19 cellular contexts compared by ENCODE assay signal in the genomic region with DNA sequence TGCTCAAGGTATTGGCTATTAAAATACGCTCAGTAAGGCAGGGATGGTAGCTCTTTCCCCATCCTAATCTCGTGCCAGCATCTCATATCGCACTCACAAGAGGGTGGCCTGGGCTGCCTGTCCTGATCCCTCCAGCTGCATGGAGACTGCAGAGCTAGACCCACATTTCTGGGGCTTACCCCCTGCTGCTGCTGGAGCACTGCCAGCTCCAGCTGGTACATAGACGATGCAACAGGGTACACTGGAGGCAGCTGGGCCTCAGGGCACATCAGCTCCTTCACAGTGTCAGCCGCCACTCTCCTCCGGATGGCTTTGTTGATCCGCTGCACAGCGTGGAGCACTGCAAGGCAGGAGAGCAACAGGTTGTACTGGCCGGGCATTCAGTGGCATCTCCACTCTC. TPM values are rescaled to one million over a fixed set of nuclear protein-coding genes. Genes with fewer than 3 reads are reported as not detected.
A peak's percentile ranks its signal among the peaks of the same experiment; 100 is the strongest.
DNase-seq lines count a peak whose midpoint lies in the region; ATAC-seq and TF ChIP-seq lines count a peak whose summit lies in the region.
"Had no signal": no experiment of that assay in that cellular context is flagged by ENCODE, and none has a peak within 500 bp of the region (broad histone marks: within the 10 kb centered on the region; RNA-seq: fewer than 3 reads in every experiment).

No MANE protein-coding gene starts in this region.

- H3K27ac Mint-ChIP-seq in chondrocyte (ENCODE audit: unreplicated experiment) (no peak overlapping the region), progenitor cell of endocrine pancreas (no peak overlapping the region)
- H3K27ac Mint-ChIP-seq: CD8-positive, alpha-beta T cell had no signal

- no peak for TF ChIP-seq CTCF in C4-2B (conservative IDR thresholded peaks at IDR 0.05)
- TF ChIP-seq CTCF in chondrocyte (IDR thresholded peaks at IDR 0.05), result no peak
- TF ChIP-seq CTCF in progenitor cell of endocrine pancreas (IDR thresholded peaks at IDR 0.05; ENCODE audit: unreplicated experiment), result no peak

- ATAC-seq in HG03045 (IDR thresholded peaks at IDR 0.05; ENCODE audit: unreplicated experiment) (no peak), HG02623 (IDR thresholded peaks at IDR 0.05; ENCODE audit: unreplicated experiment) (no peak)
- ATAC-seq: CD8-positive, alpha-beta T cell had no signal

- DNase-seq in DMS 273 (lab: John Stamatoyannopoulos, UW; ENCODE audit: unreplicated experiment) (peak; percentile 30), DMS 273 treated with DMSO at 0.1 percent for 48 hours (lab: John Stamatoyannopoulos, UW) (no peak), NCI-H510A (lab: John Stamatoyannopoulos, UW) (peak; percentile 20), chondrocyte (ENCODE audit: low spot score) (peak; percentile 75), progenitor cell of endocrine pancreas (ENCODE audit: low spot score, unreplicated experiment) (no peak)
- DNase-seq: CD8-positive, alpha-beta T cell; DMS79; NCI-H1105; NCI-H446 treated with DMSO at 0.1 percent for 48 hours; Right ventricle myocardium superior had no signal

- 0 out of 2 replicates have a peak overlapping the region, but pooled peaks have one; percentile 12 for H3K27ac ChIP-seq in C4-2B
- H3K27ac ChIP-seq: 22Rv1, SK-N-MC had no signal

- no peak overlapping the region for H3K4me3 Mint-ChIP-seq in chondrocyte (ENCODE audit: unreplicated experiment)
- no peak overlapping the region for H3K4me3 Mint-ChIP-seq in progenitor cell of endocrine pancreas (ENCODE audit: low read depth)
- H3K4me3 Mint-ChIP-seq: CD8-positive, alpha-beta T cell; IgD-negative memory B cell had no signal

- H3K4me1 Mint-ChIP-seq in chondrocyte (ENCODE audit: low read depth) (peaks cover 4% of the 10 kb centered on the region), progenitor cell of endocrine pancreas (ENCODE audit: low read depth) (no peaks in the 10 kb centered on the region)

- H3K36me3 Mint-ChIP-seq in chondrocyte (ENCODE audit: low read depth), result peaks cover 2% of the 10 kb centered on the region
- peaks cover 10% of the 10 kb centered on the region for H3K36me3 Mint-ChIP-seq in progenitor cell of endocrine pancreas (ENCODE audit: insufficient read depth)
- H3K36me3 Mint-ChIP-seq: CD8-positive, alpha-beta T cell; IgD-negative memory B cell had no signal

- H3K27me3 Mint-ChIP-seq in chondrocyte (ENCODE audit: low read depth) (no peaks in the 10 kb centered on the region), progenitor cell of endocrine pancreas (no peaks in the 10 kb centered on the region)
- H3K27me3 Mint-ChIP-seq: IgD-negative memory B cell had no signal

- H3K9me3 Mint-ChIP-seq in chondrocyte (ENCODE audit: low read depth) (no peaks in the 10 kb centered on the region), progenitor cell of endocrine pancreas (ENCODE audit: low read depth) (no peaks in the 10 kb centered on the region)
- H3K9me3 Mint-ChIP-seq: CD8-positive, alpha-beta T cell; IgD-negative memory B cell had no signal

RNA-seq across cellular contexts. Expression of gene IQGAP3, which starts 16.0 kb away (rescaled TPM):
- total RNA-seq in chondrocyte (6.8 to 10.8 TPM (median 9.8 TPM) in 3 replicates), progenitor cell of endocrine pancreas (29.6 and 32.4 TPM in 2 replicates)

RNA-seq across cellular contexts. Expression of gene TTC24, which starts 23.2 kb away (rescaled TPM):
- total RNA-seq in chondrocyte (not detected in 3 replicates), progenitor cell of endocrine pancreas (not detected in 2 replicates)
- total RNA-seq: H1, HT1080, LHCN-M2, Right ventricle myocardium superior had no signal

RNA-seq across cellular contexts. Expression of gene NAXE, which starts 35.2 kb away (rescaled TPM):
- total RNA-seq in chondrocyte, result 54.8 to 59.6 TPM (median 56.2 TPM) in 3 replicates
- total RNA-seq in progenitor cell of endocrine pancreas, result 108 and 115 TPM in 2 replicates

RNA-seq across cellular contexts. Expression of gene GPATCH4, which starts 44.9 kb away (rescaled TPM):
- total RNA-seq in chondrocyte, result 14.4 to 21.6 TPM (median 16.4 TPM) in 3 replicates
- total RNA-seq in progenitor cell of endocrine pancreas, result 26.2 and 27.0 TPM in 2 replicates

RNA-seq across cellular contexts. Expression of gene MEF2D, which starts 55.8 kb away (rescaled TPM):
- 42.3 to 64.7 TPM (median 62.0 TPM) in 3 replicates for total RNA-seq in chondrocyte
- total RNA-seq in progenitor cell of endocrine pancreas, result 20.2 and 26.6 TPM in 2 replicates

Comparison
In these comparisons a context has a peak if more than half of its experiments do, and no peak if none do; other contexts are left out.
1. DNase-seq: peak in DMS 273 (single experiment), NCI-H510A (single experiment) and chondrocyte (single experiment); none in DMS 273 treated with DMSO at 0.1 percent for 48 hours (single experiment) and progenitor cell of endocrine pancreas (single experiment).